1 cellular context compared by ENCODE assay signal in genomic region chr6:49462927-49463611, GRCh38.
TF ChIP-seq lines count a peak whose summit lies in the region.

A gene with protein sequence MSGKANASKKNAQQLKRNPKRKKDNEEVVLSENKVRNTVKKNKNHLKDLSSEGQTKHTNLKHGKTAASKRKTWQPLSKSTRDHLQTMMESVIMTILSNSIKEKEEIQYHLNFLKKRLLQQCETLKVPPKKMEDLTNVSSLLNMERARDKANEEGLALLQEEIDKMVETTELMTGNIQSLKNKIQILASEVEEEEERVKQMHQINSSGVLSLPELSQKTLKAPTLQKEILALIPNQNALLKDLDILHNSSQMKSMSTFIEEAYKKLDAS (plus strand): TSS chr6:49463370. CDS start chr6:49470177, 6,807 bp downstream.
Gene MMUT (minus strand): TSS chr6:49463253. CDS start chr6:49459466, 3,787 bp downstream.

TF ChIP-seq in K562, 482 proteins besides CTCF, POLR2A, EP300 and RAD21 (continued from another document and continues in another):
- TF ChIP-seq ZNF766 (CRISPR knock-in tag; conservative IDR thresholded peaks at IDR 0.05) (0 out of 2 replicates have a peak, but pooled peaks have one; percentile 48), MTA3 (IDR thresholded peaks at IDR 0.05; ENCODE audit: borderline replicate concordance) (0 out of 2 replicates have a peak, but pooled peaks have one; percentile 75), RFX1 (IDR thresholded peaks at IDR 0.05) (no peak), HDAC2 (IDR thresholded peaks at IDR 0.05) (peak; percentile 80; the same call in 1 of the 2 replicates), LEF1 (IDR thresholded peaks at IDR 0.05) (no peak), ZNF696 (CRISPR knock-in tag; conservative IDR thresholded peaks at IDR 0.05) (no peak), RREB1 (CRISPR knock-in tag; IDR thresholded peaks at IDR 0.05) (no peak), ZNF277 (CRISPR knock-in tag; IDR thresholded peaks at IDR 0.05; ENCODE audit: borderline replicate concordance) (no peak), C11orf30 (IDR thresholded peaks at IDR 0.05; ENCODE audit: low read depth) (peak; percentile 98), HOXB6 (CRISPR knock-in tag; IDR thresholded peaks at IDR 0.05; ENCODE audit: borderline replicate concordance) (no peak), ZNF184 (CRISPR knock-in tag; IDR thresholded peaks at IDR 0.05) (no peak), ZNF3 (CRISPR knock-in tag; IDR thresholded peaks at IDR 0.05) (no peak), EP400 (IDR thresholded peaks at IDR 0.05) (peak; percentile 93), ZNF134 (CRISPR knock-in tag; conservative IDR thresholded peaks at IDR 0.05) (no peak), POLR2B (IDR thresholded peaks at IDR 0.05; ENCODE audit: low read depth, partially characterized antibody) (peak; percentile 80), CEBPG (CRISPR knock-in tag; IDR thresholded peaks at IDR 0.05) (no peak), CEBPG (tag; conservative IDR thresholded peaks at IDR 0.05 in 1 of 2, IDR thresholded peaks at IDR 0.05 in 1 of 2) (no peak), MAFG (tag; conservative IDR thresholded peaks at IDR 0.05) (no peak), MYNN (IDR thresholded peaks at IDR 0.05) (no peak), MYNN (CRISPR knock-in tag; IDR thresholded peaks at IDR 0.05) (no peak), MAFK (IDR thresholded peaks at IDR 0.05; ENCODE audit: low read length) (peak; percentile 5; the same call in 1 of the 2 replicates), DPF2 (IDR thresholded peaks at IDR 0.05) (no peak; the same call in 1 of the 2 replicates), ATF7 (IDR thresholded peaks at IDR 0.05) (peak; percentile 88), KAT7 (CRISPR knock-in tag; IDR thresholded peaks at IDR 0.05; ENCODE audit: borderline replicate concordance) (no peak; the same call in 1 of the 2 replicates), ZBTB43 (CRISPR knock-in tag; IDR thresholded peaks at IDR 0.05) (no peak)
- TF ChIP-seq, protein P1, sequence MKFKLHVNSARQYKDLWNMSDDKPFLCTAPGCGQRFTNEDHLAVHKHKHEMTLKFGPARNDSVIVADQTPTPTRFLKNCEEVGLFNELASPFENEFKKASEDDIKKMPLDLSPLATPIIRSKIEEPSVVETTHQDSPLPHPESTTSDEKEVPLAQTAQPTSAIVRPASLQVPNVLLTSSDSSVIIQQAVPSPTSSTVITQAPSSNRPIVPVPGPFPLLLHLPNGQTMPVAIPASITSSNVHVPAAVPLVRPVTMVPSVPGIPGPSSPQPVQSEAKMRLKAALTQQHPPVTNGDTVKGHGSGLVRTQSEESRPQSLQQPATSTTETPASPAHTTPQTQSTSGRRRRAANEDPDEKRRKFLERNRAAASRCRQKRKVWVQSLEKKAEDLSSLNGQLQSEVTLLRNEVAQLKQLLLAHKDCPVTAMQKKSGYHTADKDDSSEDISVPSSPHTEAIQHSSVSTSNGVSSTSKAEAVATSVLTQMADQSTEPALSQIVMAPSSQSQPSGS (CRISPR knock-in tag; IDR thresholded peaks at IDR 0.05), result no peak
- TF ChIP-seq, protein P2, sequence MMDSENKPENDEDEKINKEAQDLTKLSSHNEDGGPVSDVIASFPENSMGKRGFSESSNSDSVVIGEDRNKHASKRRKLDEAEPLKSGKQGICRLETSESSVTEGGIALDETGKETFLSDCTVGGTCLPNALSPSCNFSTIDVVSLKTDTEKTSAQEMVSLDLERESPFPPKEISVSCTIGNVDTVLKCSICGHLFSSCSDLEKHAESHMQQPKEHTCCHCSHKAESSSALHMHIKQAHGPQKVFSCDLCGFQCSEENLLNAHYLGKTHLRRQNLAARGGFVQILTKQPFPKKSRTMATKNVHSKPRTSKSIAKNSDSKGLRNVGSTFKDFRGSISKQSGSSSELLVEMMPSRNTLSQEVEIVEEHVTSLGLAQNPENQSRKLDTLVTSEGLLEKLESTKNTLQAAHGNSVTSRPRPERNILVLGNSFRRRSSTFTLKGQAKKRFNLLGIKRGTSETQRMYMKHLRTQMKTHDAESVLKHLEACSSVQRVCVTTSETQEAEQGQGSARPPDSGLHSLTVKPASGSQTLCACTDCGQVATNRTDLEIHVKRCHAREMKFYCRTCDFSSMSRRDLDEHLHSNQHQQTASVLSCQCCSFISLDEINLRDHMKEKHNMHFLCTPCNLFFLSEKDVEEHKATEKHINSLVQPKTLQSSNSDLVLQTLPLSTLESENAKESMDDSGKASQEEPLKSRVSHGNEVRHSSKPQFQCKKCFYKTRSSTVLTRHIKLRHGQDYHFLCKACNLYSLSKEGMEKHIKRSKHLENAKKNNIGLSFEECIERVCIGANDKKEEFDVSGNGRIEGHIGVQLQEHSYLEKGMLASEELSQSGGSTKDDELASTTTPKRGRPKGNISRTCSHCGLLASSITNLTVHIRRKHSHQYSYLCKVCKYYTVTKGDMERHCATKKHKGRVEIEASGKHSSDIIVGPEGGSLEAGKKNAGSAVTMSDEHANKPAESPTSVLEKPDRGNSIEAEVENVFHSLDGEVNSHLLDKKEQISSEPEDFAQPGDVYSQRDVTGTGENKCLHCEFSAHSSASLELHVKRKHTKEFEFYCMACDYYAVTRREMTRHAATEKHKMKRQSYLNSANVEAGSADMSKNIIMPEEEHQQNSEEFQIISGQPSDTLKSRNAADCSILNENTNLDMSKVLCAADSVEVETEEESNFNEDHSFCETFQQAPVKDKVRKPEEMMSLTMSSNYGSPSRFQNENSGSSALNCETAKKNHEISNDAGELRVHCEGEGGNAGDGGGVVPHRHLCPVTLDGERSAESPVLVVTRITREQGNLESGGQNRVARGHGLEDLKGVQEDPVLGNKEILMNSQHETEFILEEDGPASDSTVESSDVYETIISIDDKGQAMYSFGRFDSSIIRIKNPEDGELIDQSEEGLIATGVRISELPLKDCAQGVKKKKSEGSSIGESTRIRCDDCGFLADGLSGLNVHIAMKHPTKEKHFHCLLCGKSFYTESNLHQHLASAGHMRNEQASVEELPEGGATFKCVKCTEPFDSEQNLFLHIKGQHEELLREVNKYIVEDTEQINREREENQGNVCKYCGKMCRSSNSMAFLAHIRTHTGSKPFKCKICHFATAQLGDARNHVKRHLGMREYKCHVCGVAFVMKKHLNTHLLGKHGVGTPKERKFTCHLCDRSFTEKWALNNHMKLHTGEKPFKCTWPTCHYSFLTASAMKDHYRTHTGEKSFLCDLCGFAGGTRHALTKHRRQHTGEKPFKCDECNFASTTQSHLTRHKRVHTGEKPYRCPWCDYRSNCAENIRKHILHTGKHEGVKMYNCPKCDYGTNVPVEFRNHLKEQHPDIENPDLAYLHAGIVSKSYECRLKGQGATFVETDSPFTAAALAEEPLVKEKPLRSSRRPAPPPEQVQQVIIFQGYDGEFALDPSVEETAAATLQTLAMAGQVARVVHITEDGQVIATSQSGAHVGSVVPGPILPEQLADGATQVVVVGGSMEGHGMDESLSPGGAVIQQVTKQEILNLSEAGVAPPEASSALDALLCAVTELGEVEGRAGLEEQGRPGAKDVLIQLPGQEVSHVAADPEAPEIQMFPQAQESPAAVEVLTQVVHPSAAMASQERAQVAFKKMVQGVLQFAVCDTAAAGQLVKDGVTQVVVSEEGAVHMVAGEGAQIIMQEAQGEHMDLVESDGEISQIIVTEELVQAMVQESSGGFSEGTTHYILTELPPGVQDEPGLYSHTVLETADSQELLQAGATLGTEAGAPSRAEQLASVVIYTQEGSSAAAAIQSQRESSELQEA (IDR thresholded peaks at IDR 0.05; ENCODE audit: low read depth), result no peak
- TF ChIP-seq, protein P3, sequence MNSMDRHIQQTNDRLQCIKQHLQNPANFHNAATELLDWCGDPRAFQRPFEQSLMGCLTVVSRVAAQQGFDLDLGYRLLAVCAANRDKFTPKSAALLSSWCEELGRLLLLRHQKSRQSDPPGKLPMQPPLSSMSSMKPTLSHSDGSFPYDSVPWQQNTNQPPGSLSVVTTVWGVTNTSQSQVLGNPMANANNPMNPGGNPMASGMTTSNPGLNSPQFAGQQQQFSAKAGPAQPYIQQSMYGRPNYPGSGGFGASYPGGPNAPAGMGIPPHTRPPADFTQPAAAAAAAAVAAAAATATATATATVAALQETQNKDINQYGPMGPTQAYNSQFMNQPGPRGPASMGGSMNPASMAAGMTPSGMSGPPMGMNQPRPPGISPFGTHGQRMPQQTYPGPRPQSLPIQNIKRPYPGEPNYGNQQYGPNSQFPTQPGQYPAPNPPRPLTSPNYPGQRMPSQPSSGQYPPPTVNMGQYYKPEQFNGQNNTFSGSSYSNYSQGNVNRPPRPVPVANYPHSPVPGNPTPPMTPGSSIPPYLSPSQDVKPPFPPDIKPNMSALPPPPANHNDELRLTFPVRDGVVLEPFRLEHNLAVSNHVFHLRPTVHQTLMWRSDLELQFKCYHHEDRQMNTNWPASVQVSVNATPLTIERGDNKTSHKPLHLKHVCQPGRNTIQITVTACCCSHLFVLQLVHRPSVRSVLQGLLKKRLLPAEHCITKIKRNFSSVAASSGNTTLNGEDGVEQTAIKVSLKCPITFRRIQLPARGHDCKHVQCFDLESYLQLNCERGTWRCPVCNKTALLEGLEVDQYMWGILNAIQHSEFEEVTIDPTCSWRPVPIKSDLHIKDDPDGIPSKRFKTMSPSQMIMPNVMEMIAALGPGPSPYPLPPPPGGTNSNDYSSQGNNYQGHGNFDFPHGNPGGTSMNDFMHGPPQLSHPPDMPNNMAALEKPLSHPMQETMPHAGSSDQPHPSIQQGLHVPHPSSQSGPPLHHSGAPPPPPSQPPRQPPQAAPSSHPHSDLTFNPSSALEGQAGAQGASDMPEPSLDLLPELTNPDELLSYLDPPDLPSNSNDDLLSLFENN (IDR thresholded peaks at IDR 0.05; ENCODE audit: low read depth in 2 of 2, low read length in 2 of 2), result peak in 1 of 2 experiments; percentile 44; a peak in 1 of 4 replicates
- TF ChIP-seq, protein P4, sequence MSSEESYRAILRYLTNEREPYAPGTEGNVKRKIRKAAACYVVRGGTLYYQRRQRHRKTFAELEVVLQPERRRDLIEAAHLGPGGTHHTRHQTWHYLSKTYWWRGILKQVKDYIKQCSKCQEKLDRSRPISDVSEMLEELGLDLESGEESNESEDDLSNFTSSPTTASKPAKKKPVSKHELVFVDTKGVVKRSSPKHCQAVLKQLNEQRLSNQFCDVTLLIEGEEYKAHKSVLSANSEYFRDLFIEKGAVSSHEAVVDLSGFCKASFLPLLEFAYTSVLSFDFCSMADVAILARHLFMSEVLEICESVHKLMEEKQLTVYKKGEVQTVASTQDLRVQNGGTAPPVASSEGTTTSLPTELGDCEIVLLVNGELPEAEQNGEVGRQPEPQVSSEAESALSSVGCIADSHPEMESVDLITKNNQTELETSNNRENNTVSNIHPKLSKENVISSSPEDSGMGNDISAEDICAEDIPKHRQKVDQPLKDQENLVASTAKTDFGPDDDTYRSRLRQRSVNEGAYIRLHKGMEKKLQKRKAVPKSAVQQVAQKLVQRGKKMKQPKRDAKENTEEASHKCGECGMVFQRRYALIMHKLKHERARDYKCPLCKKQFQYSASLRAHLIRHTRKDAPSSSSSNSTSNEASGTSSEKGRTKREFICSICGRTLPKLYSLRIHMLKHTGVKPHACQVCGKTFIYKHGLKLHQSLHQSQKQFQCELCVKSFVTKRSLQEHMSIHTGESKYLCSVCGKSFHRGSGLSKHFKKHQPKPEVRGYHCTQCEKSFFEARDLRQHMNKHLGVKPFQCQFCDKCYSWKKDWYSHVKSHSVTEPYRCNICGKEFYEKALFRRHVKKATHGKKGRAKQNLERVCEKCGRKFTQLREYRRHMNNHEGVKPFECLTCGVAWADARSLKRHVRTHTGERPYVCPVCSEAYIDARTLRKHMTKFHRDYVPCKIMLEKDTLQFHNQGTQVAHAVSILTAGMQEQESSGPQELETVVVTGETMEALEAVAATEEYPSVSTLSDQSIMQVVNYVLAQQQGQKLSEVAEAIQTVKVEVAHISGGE (CRISPR knock-in tag; IDR thresholded peaks at IDR 0.05), result 0 out of 6 replicates have a peak, but pooled peaks of 1 of the 3 experiments have one; percentile 51
